20 cellular contexts compared by ENCODE assay signal in genomic region chr5:67805666-67806348, GRCh38.
DNase-seq lines count a peak whose midpoint lies in the region; ATAC-seq and TF ChIP-seq lines count a peak whose summit lies in the region.
"Had no signal": no experiment of that assay in that cellular context is flagged by ENCODE, and none has a peak within 500 bp of the region (broad histone marks: within the 10 kb centered on the region; RNA-seq: fewer than 3 reads in every experiment).

No MANE protein-coding gene starts in this region.

- no peak overlapping the region for H3K4me3 Mint-ChIP-seq in WTC11
- H3K4me3 Mint-ChIP-seq: activated CD4-positive, alpha-beta T cell treated with anti-CD3 and anti-CD28 coated beads, Interleukin-2, amount 10 ng/mL, durations not matched to agents 7 days and 5 days; central memory CD8-positive, alpha-beta T cell; memory B cell; naive thymus-derived CD4-positive, alpha-beta T cell had no signal

- no peak overlapping the region for H3K4me3 ChIP-seq in gastrocnemius medialis
- H3K4me3 ChIP-seq: esophagus squamous epithelium, thoracic aorta had no signal

- peaks cover 40% of the 10 kb centered on the region for H3K4me1 Mint-ChIP-seq in WTC11

- CTCF ChIA-PET in WTC11 (lab: Charles Lee): interaction anchor here (1.1 kb wide), 1 partner anchor 37 kb away, joined by 3 read pairs; no protein-coding TSS in a partner anchor

- H3K9me3 Mint-ChIP-seq in WTC11: peaks cover 18% of the 10 kb centered on the region
- H3K9me3 Mint-ChIP-seq: central memory CD8-positive, alpha-beta T cell; memory B cell; naive thymus-derived CD4-positive, alpha-beta T cell had no signal

- H3K36me3 Mint-ChIP-seq in WTC11: peaks cover 17% of the 10 kb centered on the region
- H3K36me3 Mint-ChIP-seq: memory B cell; naive thymus-derived CD4-positive, alpha-beta T cell had no signal

- H3K27me3 ChIP-seq in gastrocnemius medialis: no peaks in the 10 kb centered on the region
- H3K27me3 ChIP-seq: esophagus squamous epithelium had no signal

- no peak for TF ChIP-seq POLR2A in gastrocnemius medialis (IDR thresholded peaks at IDR 0.05)

- intact Hi-C loops in gastrocnemius medialis (cut with DNase I; ENCODE audit: low total_unique reads): loop anchor here (2.0 to 10.0 kb wide), 4 partner anchors 31 to 449 kb away; no protein-coding TSS in a partner anchor

- no peaks in the 10 kb centered on the region for H3K36me3 ChIP-seq in gastrocnemius medialis
- H3K36me3 ChIP-seq: esophagus squamous epithelium, thoracic aorta had no signal

- peak overlapping the region; percentile 91 to 95 (median 92) for H3K27ac ChIP-seq in gastrocnemius medialis
- H3K27ac ChIP-seq: C4-2B, esophagus squamous epithelium, thoracic aorta had no signal

- peak; percentile 91 for ATAC-seq in WTC11
- no peak for ATAC-seq in gastrocnemius medialis
- no peak for ATAC-seq in GM21576 (IDR thresholded peaks at IDR 0.05; ENCODE audit: unreplicated experiment)
- ATAC-seq in GM18519 (IDR thresholded peaks at IDR 0.05; ENCODE audit: low FRiP score, unreplicated experiment): no peak
- ATAC-seq: naive thymus-derived CD4-positive, alpha-beta T cell had no signal

- POLR2A ChIA-PET in WTC11 (lab: Charles Lee): interaction anchor here (1.0 kb wide), 1 partner anchor 12 kb away, joined by 3 read pairs; no protein-coding TSS in a partner anchor

- H3K4me1 ChIP-seq in gastrocnemius medialis: peaks cover 39 to 42% of the 10 kb centered on the region in 2 donors

- H3K9me3 ChIP-seq in gastrocnemius medialis: no peaks in the 10 kb centered on the region
- H3K9me3 ChIP-seq: esophagus squamous epithelium, thoracic aorta had no signal

- H3K27me3 Mint-ChIP-seq in WTC11 (ENCODE audit: low read depth): no peaks in the 10 kb centered on the region
- H3K27me3 Mint-ChIP-seq: activated CD4-positive, alpha-beta T cell treated with anti-CD3 and anti-CD28 coated beads, Interleukin-2, amount 10 ng/mL, durations not matched to agents 7 days and 5 days; central memory CD8-positive, alpha-beta T cell; naive thymus-derived CD4-positive, alpha-beta T cell had no signal

- DNase-seq in SHP77 (lab: John Stamatoyannopoulos, UW) (peak; percentile 8 to 11), SHP77 treated with DMSO at 0.1 percent for 48 hours (lab: John Stamatoyannopoulos, UW) (no peak), NCI-H2029 (lab: John Stamatoyannopoulos, UW) (peak; percentile 86), WTC11 (ENCODE audit: low spot score) (peak; percentile 18), gastrocnemius medialis (no peak), hypothalamus (lab: John Stamatoyannopoulos, UW) (no peak)
- DNase-seq: activated CD4-positive, alpha-beta T cell treated with anti-CD3 and anti-CD28 coated beads, Interleukin-2, amount 10 ng/mL, durations not matched to agents 7 days and 5 days; activated naive CD4-positive, alpha-beta T cell treated with Interleukin-2 at 50 U/mL for 16 hours; anterior cingulate cortex; DMS79; effector CD8-positive, alpha-beta T cell; esophagus squamous epithelium; GOT3; naive thymus-derived CD4-positive, alpha-beta T cell had no signal

- TF ChIP-seq CTCF in WTC11 (IDR thresholded peaks at IDR 0.05) (no peak), gastrocnemius medialis (IDR thresholded peaks at IDR 0.05 in 4 of 5, conservative IDR thresholded peaks at IDR 0.05 in 1 of 5) (no peak)

- in situ Hi-C loops in gastrocnemius medialis (cut with MboI; ENCODE audit: low sequenced_read_pairs in 4 of 4): loop anchor here in 2 of 4 donors (5.0 to 25.0 kb wide), 4 partner anchors 114 to 569 kb away; no protein-coding TSS in a partner anchor

- peak overlapping the region; percentile 76 for H3K27ac Mint-ChIP-seq in WTC11
- H3K27ac Mint-ChIP-seq: activated CD4-positive, alpha-beta T cell treated with anti-CD3 and anti-CD28 coated beads, Interleukin-2, amount 10 ng/mL, durations not matched to agents 7 days and 5 days; memory B cell; naive thymus-derived CD4-positive, alpha-beta T cell had no signal

TF ChIP-seq in WTC11, 78 proteins besides CTCF, POLR2A, EP300 and RAD21:
- TF ChIP-seq HMGA2 (CRISPR knock-in tag; IDR thresholded peaks at IDR 0.05) (no peak), ZSCAN18 (CRISPR knock-in tag; IDR thresholded peaks at IDR 0.05) (peak; percentile 81; the same call in 1 of the 2 replicates), EMX1 (CRISPR knock-in tag; IDR thresholded peaks at IDR 0.05) (0 out of 2 replicates have a peak, but pooled peaks have one; percentile 36), ZNF423 (CRISPR knock-in tag; IDR thresholded peaks at IDR 0.05) (no peak), TEAD1 (CRISPR knock-in tag; IDR thresholded peaks at IDR 0.05) (peak; percentile 30; the same call in 1 of the 2 replicates), ZNF232 (CRISPR knock-in tag; IDR thresholded peaks at IDR 0.05) (peak; percentile 13; the same call in 1 of the 2 replicates), MXD4 (CRISPR knock-in tag; IDR thresholded peaks at IDR 0.05; ENCODE audit: borderline replicate concordance) (0 out of 2 replicates have a peak, but pooled peaks have one; percentile 38)

Comparison
In these comparisons a context has a peak if more than half of its experiments do, and no peak if none do; other contexts are left out.
1. DNase-seq: peak in SHP77 (2 of 2), NCI-H2029 (single experiment) and WTC11 (single experiment); none in SHP77 treated with DMSO at 0.1 percent for 48 hours (single experiment), gastrocnemius medialis (0 of 2) and hypothalamus (0 of 51).